In the genomic region with DNA sequence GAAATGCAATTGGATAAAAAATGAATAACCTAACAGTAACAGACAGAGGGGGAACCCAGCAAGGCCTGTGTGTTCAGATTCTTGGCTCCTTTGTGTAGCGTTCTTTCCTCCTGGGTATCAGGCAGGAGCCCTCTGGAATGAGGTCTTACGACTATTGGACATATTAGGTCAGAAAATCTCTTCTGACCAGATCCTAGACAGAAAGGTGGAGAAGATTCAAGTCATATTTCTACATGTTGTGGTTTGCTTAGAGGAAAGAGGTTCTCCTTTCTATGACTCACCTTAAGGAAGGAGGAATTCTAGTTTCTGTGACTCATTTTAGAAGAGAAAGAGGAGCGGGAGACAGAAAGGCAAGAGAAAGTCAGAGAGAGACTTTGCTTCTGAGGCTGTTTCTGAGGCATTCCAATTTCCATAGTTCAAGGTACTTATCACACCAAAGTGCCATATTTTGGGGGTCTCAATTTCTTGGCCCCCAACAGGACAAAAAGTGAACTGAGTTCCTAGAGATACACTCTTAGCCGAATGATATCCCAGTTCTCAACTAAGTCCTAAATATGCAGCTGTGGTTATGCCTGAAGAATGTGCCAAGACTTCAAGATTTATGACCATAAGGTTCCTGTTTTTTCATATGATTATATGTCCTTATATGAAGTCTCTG, we compare ENCODE assay signal across 9 cellular contexts.
A peak's percentile ranks its signal among the peaks of the same experiment; 100 is the strongest.
DNase-seq lines count a peak whose midpoint lies in the region; ATAC-seq and TF ChIP-seq lines count a peak whose summit lies in the region.
"Had no signal": no experiment of that assay in that cellular context is flagged by ENCODE, and none has a peak within 500 bp of the region (broad histone marks: within the 10 kb centered on the region; RNA-seq: fewer than 3 reads in every experiment).

No MANE protein-coding gene starts in this region.

- in situ Hi-C loops in astrocyte of the cerebellum (cut with HindIII; ENCODE audit: low sequenced_read_pairs), result no loop called here

- H3K9me3 Mint-ChIP-seq in activated CD8-positive, alpha-beta memory T cell treated with anti-CD3 and anti-CD28 coated beads, Interleukin-2, amount 10 ng/mL, durations not matched to agents 7 days and 5 days (ENCODE audit: low read depth), result no peaks in the 10 kb centered on the region
- H3K9me3 Mint-ChIP-seq in stimulated activated naive CD8-positive, alpha-beta T cell treated with anti-CD3 and anti-CD28 coated beads, Interleukin-15, amount 100 ng/mL, for 72 hours, result no peaks in the 10 kb centered on the region
- H3K9me3 Mint-ChIP-seq in WTC11, result 0 out of 2 replicates have a peak, but pooled peaks cover 3% of the 10 kb centered on the region

- peak; percentile 47 for ATAC-seq in activated CD8-positive, alpha-beta memory T cell treated with anti-CD3 and anti-CD28 coated beads, Interleukin-2, amount 10 ng/mL, durations not matched to agents 7 days and 5 days
- ATAC-seq in HG03432 (IDR thresholded peaks at IDR 0.05; ENCODE audit: unreplicated experiment), result peak; percentile 88
- peak; percentile 83 for ATAC-seq in stimulated activated naive CD8-positive, alpha-beta T cell treated with anti-CD3 and anti-CD28 coated beads, Interleukin-15, amount 100 ng/mL, for 72 hours
- no peak for ATAC-seq in GM21515 (IDR thresholded peaks at IDR 0.05; ENCODE audit: unreplicated experiment)
- no peak for ATAC-seq in WTC11

- TF ChIP-seq CTCF in astrocyte of the cerebellum (IDR thresholded peaks at IDR 0.05; ENCODE audit: low read depth, low read length, missing control alignments) (no peak), WTC11 (IDR thresholded peaks at IDR 0.05) (no peak)

- H3K36me3 Mint-ChIP-seq in activated CD8-positive, alpha-beta memory T cell treated with anti-CD3 and anti-CD28 coated beads, Interleukin-2, amount 10 ng/mL, durations not matched to agents 7 days and 5 days, result no peaks in the 10 kb centered on the region
- H3K36me3 Mint-ChIP-seq in WTC11, result no peaks in the 10 kb centered on the region

- peaks cover 23% of the 10 kb centered on the region for H3K4me1 Mint-ChIP-seq in activated CD8-positive, alpha-beta memory T cell treated with anti-CD3 and anti-CD28 coated beads, Interleukin-2, amount 10 ng/mL, durations not matched to agents 7 days and 5 days
- H3K4me1 Mint-ChIP-seq in stimulated activated naive CD8-positive, alpha-beta T cell treated with anti-CD3 and anti-CD28 coated beads, Interleukin-15, amount 100 ng/mL, for 72 hours, result peaks cover 12% of the 10 kb centered on the region
- H3K4me1 Mint-ChIP-seq in WTC11, result peaks cover 10% of the 10 kb centered on the region
- H3K4me1 Mint-ChIP-seq: B cell had no signal

- CTCF ChIA-PET in activated CD8-positive, alpha-beta memory T cell treated with anti-CD3 and anti-CD28 coated beads, Interleukin-2, amount 10 ng/mL, durations not matched to agents 7 days and 5 days (lab: Charles Lee), result no interaction called here
- CTCF ChIA-PET in WTC11 (lab: Charles Lee), result no interaction called here

- H3K4me3 Mint-ChIP-seq in activated CD8-positive, alpha-beta memory T cell treated with anti-CD3 and anti-CD28 coated beads, Interleukin-2, amount 10 ng/mL, durations not matched to agents 7 days and 5 days, result no peak overlapping the region
- peak overlapping the region in 1 of 2 donors; percentile 35 for H3K4me3 Mint-ChIP-seq in stimulated activated naive CD8-positive, alpha-beta T cell treated with anti-CD3 and anti-CD28 coated beads, Interleukin-15, amount 100 ng/mL, for 72 hours
- no peak overlapping the region for H3K4me3 Mint-ChIP-seq in WTC11
- H3K4me3 Mint-ChIP-seq: B cell had no signal

- POLR2A ChIA-PET in WTC11 (lab: Charles Lee), result no interaction called here

- peaks cover 3% of the 10 kb centered on the region for H3K27me3 Mint-ChIP-seq in activated CD8-positive, alpha-beta memory T cell treated with anti-CD3 and anti-CD28 coated beads, Interleukin-2, amount 10 ng/mL, durations not matched to agents 7 days and 5 days
- H3K27me3 Mint-ChIP-seq in stimulated activated naive CD8-positive, alpha-beta T cell treated with anti-CD3 and anti-CD28 coated beads, Interleukin-15, amount 100 ng/mL, for 72 hours, result no peaks in the 10 kb centered on the region
- H3K27me3 Mint-ChIP-seq in WTC11 (ENCODE audit: low read depth), result peaks cover 68% of the 10 kb centered on the region
- H3K27me3 Mint-ChIP-seq: B cell had no signal

- DNase-seq in activated CD8-positive, alpha-beta memory T cell treated with anti-CD3 and anti-CD28 coated beads, Interleukin-2, amount 10 ng/mL, durations not matched to agents 7 days and 5 days, result no peak
- DNase-seq in activated CD8-positive, alpha-beta memory T cell treated with anti-CD3 and anti-CD28 coated beads for 24 hours, result no peak
- DNase-seq in astrocyte of the cerebellum (ENCODE audit: low read depth) (peak; percentile 76), SHP77 treated with DMSO at 0.1 percent for 48 hours (lab: John Stamatoyannopoulos, UW) (no peak), WTC11 (ENCODE audit: low spot score) (no peak)
- no peak for DNase-seq in stimulated activated naive CD8-positive, alpha-beta T cell treated with anti-CD3 and anti-CD28 coated beads, Interleukin-15, amount 100 ng/mL, for 72 hours

- no peak overlapping the region for H3K4me3 ChIP-seq in astrocyte of the cerebellum (ENCODE audit: low read depth, low read length)

- no peak overlapping the region for H3K27ac Mint-ChIP-seq in activated CD8-positive, alpha-beta memory T cell treated with anti-CD3 and anti-CD28 coated beads, Interleukin-2, amount 10 ng/mL, durations not matched to agents 7 days and 5 days
- no peak overlapping the region for H3K27ac Mint-ChIP-seq in stimulated activated naive CD8-positive, alpha-beta T cell treated with anti-CD3 and anti-CD28 coated beads, Interleukin-15, amount 100 ng/mL, for 72 hours
- no peak overlapping the region for H3K27ac Mint-ChIP-seq in WTC11
- H3K27ac Mint-ChIP-seq: B cell had no signal

TF ChIP-seq in WTC11, 78 proteins besides CTCF, POLR2A, EP300 and RAD21 (continues in another document):
- TF ChIP-seq, protein P1, sequence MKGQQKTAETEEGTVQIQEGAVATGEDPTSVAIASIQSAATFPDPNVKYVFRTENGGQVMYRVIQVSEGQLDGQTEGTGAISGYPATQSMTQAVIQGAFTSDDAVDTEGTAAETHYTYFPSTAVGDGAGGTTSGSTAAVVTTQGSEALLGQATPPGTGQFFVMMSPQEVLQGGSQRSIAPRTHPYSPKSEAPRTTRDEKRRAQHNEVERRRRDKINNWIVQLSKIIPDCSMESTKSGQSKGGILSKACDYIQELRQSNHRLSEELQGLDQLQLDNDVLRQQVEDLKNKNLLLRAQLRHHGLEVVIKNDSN (CRISPR knock-in tag; IDR thresholded peaks at IDR 0.05), result no peak
- TF ChIP-seq, protein P2, sequence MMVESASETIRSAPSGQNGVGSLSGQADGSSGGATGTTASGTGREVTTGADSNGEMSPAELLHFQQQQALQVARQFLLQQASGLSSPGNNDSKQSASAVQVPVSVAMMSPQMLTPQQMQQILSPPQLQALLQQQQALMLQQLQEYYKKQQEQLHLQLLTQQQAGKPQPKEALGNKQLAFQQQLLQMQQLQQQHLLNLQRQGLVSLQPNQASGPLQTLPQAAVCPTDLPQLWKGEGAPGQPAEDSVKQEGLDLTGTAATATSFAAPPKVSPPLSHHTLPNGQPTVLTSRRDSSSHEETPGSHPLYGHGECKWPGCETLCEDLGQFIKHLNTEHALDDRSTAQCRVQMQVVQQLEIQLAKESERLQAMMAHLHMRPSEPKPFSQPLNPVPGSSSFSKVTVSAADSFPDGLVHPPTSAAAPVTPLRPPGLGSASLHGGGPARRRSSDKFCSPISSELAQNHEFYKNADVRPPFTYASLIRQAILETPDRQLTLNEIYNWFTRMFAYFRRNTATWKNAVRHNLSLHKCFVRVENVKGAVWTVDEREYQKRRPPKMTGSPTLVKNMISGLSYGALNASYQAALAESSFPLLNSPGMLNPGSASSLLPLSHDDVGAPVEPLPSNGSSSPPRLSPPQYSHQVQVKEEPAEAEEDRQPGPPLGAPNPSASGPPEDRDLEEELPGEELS (CRISPR knock-in tag; IDR thresholded peaks at IDR 0.05), result no peak
- TF ChIP-seq, protein P3, sequence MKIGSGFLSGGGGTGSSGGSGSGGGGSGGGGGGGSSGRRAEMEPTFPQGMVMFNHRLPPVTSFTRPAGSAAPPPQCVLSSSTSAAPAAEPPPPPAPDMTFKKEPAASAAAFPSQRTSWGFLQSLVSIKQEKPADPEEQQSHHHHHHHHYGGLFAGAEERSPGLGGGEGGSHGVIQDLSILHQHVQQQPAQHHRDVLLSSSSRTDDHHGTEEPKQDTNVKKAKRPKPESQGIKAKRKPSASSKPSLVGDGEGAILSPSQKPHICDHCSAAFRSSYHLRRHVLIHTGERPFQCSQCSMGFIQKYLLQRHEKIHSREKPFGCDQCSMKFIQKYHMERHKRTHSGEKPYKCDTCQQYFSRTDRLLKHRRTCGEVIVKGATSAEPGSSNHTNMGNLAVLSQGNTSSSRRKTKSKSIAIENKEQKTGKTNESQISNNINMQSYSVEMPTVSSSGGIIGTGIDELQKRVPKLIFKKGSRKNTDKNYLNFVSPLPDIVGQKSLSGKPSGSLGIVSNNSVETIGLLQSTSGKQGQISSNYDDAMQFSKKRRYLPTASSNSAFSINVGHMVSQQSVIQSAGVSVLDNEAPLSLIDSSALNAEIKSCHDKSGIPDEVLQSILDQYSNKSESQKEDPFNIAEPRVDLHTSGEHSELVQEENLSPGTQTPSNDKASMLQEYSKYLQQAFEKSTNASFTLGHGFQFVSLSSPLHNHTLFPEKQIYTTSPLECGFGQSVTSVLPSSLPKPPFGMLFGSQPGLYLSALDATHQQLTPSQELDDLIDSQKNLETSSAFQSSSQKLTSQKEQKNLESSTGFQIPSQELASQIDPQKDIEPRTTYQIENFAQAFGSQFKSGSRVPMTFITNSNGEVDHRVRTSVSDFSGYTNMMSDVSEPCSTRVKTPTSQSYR (CRISPR knock-in tag; IDR thresholded peaks at IDR 0.05), result no peak
- no peak for TF ChIP-seq ZBTB21 (CRISPR knock-in tag; IDR thresholded peaks at IDR 0.05; ENCODE audit: borderline replicate concordance)

Comparison
In these comparisons a context has a peak if more than half of its experiments do, and no peak if none do; other contexts are left out.
1. ATAC-seq: peak in activated CD8-positive, alpha-beta memory T cell treated with anti-CD3 and anti-CD28 coated beads, Interleukin-2, amount 10 ng/mL, durations not matched to agents 7 days and 5 days (single experiment), HG03432 (single experiment) and stimulated activated naive CD8-positive, alpha-beta T cell treated with anti-CD3 and anti-CD28 coated beads, Interleukin-15, amount 100 ng/mL, for 72 hours (single experiment); none in GM21515 (single experiment) and WTC11 (single experiment).